ENCODE assay signal across 2 cellular contexts in genomic region chr15:72902245-72902928, GRCh38.
TF ChIP-seq lines count a peak whose summit lies in the region.

No MANE protein-coding gene starts in this region.

TF ChIP-seq in liver, 16 proteins besides CTCF, POLR2A, EP300 and RAD21:
- TF ChIP-seq RXRA (IDR thresholded peaks at IDR 0.05): peak in 1 of 2 donors; percentile 60
- peak; percentile 70 for TF ChIP-seq NR2F2 (IDR thresholded peaks at IDR 0.05)
- no peak for TF ChIP-seq EGR1 (IDR thresholded peaks at IDR 0.05; ENCODE audit: low read depth in 2 of 2)
- TF ChIP-seq HNF4A (conservative IDR thresholded peaks at IDR 0.05): no peak
- no peak for TF ChIP-seq FOXA1 (IDR thresholded peaks at IDR 0.05)
- no peak for TF ChIP-seq MAX (IDR thresholded peaks at IDR 0.05)
- TF ChIP-seq FOXA2 (IDR thresholded peaks at IDR 0.05): no peak

TF ChIP-seq in HepG2, 621 proteins besides CTCF, POLR2A, EP300 and RAD21 (continued from another document):
- TF ChIP-seq MBD4 (IDR thresholded peaks at IDR 0.05; ENCODE audit: borderline replicate concordance, low read length): no peak
- no peak for TF ChIP-seq ZNF614 (CRISPR knock-in tag; IDR thresholded peaks at IDR 0.05; ENCODE audit: borderline replicate concordance)
- no peak for TF ChIP-seq ZFP41 (CRISPR knock-in tag; IDR thresholded peaks at IDR 0.05; ENCODE audit: borderline replicate concordance)
- no peak for TF ChIP-seq THAP9 (CRISPR knock-in tag; IDR thresholded peaks at IDR 0.05; ENCODE audit: borderline replicate concordance)
- TF ChIP-seq ZNF549 (CRISPR knock-in tag; IDR thresholded peaks at IDR 0.05): no peak
- no peak for TF ChIP-seq ZNF615 (CRISPR knock-in tag; IDR thresholded peaks at IDR 0.05; ENCODE audit: borderline replicate concordance)
- TF ChIP-seq XRCC5 (optimal IDR thresholded peaks at IDR 0.05; ENCODE audit: low read length): no peak
- no peak for TF ChIP-seq TARDBP (CRISPR knock-in tag; IDR thresholded peaks at IDR 0.05)
- no peak for TF ChIP-seq ZNF720 (CRISPR knock-in tag; IDR thresholded peaks at IDR 0.05)
- TF ChIP-seq ZNF276 (CRISPR knock-in tag; IDR thresholded peaks at IDR 0.05; ENCODE audit: low read depth): no peak
- no peak for TF ChIP-seq KDM5A (IDR thresholded peaks at IDR 0.05; ENCODE audit: borderline replicate concordance, low read length)
- no peak for TF ChIP-seq ZMYM3 (CRISPR knock-in tag; IDR thresholded peaks at IDR 0.05)
